25 cellular contexts compared by ENCODE assay signal in genomic region chr4:158837527-158838141, GRCh38.
DNase-seq lines count a peak whose midpoint lies in the region; ATAC-seq, FAIRE-seq and TF ChIP-seq lines count a peak whose summit lies in the region.
"Had no signal": no experiment of that assay in that cellular context is flagged by ENCODE, and none has a peak within 500 bp of the region (broad histone marks: within the 10 kb centered on the region; RNA-seq: fewer than 3 reads in every experiment).

No MANE protein-coding gene starts in this region.

- H3K9ac ChIP-seq in colonic mucosa (ENCODE audit: low read depth in 2 of 2, low read length in 2 of 2), result no peak overlapping the region

- no peak for TF ChIP-seq POLR2A in transverse colon (IDR thresholded peaks at IDR 0.05)

- ATAC-seq in left colon, result peak; percentile 96
- peak; percentile 43 to 90 (median 82) for ATAC-seq in pancreas
- no peak for ATAC-seq in HG03457 (IDR thresholded peaks at IDR 0.05; ENCODE audit: unreplicated experiment)
- ATAC-seq: CD8-positive, alpha-beta T cell; GM23338 had no signal

- H3K4me1 ChIP-seq in colonic mucosa, result peaks cover 5% of the 10 kb centered on the region
- H3K4me1 ChIP-seq in pancreas, result peaks cover 12 to 35% (median 31%) of the 10 kb centered on the region in 3 donors
- H3K4me1 ChIP-seq in transverse colon, result peaks cover 0 to 18% (median 8%) of the 10 kb centered on the region in 4 donors
- H3K4me1 ChIP-seq: HAP-1 had no signal

- H3K36me3 ChIP-seq in colonic mucosa (peaks cover 7% of the 10 kb centered on the region), pancreas (no peaks in the 10 kb centered on the region), transverse colon (peaks cover 0 to 19% (median under 1%) of the 10 kb centered on the region in 4 donors)
- H3K36me3 ChIP-seq: HAP-1 had no signal

- in situ Hi-C loops in transverse colon (cut with MboI; ENCODE audit: low pct_ligation_motif_present in 1 of 4, low pct_unique_long_range_greater_than_20kb in 1 of 4, low sequenced_read_pairs in 3 of 4), result no loop called here

- peaks cover 38% of the 10 kb centered on the region for H3K36me3 Mint-ChIP-seq in osteocyte (ENCODE audit: unreplicated experiment)

- intact Hi-C loops in colonic mucosa (cut with DNase I), result no loop called here
- intact Hi-C loops in left colon (cut with DNase I, micrococcal nuclease), result no loop called here
- intact Hi-C loops in pancreas (cut with DNase I), result no loop called here
- intact Hi-C loops in transverse colon (cut with DNase I; ENCODE audit: low total_unique reads), result no loop called here

- H3K4me1 Mint-ChIP-seq in osteocyte (ENCODE audit: unreplicated experiment), result no peaks in the 10 kb centered on the region
- H3K4me1 Mint-ChIP-seq: B cell had no signal

- H3K9me3 ChIP-seq in colonic mucosa, result no peaks in the 10 kb centered on the region
- no peaks in the 10 kb centered on the region for H3K9me3 ChIP-seq in pancreas
- H3K9me3 ChIP-seq in transverse colon, result no peaks in the 10 kb centered on the region
- H3K9me3 ChIP-seq: Caco-2, HAP-1 had no signal

- FAIRE-seq in pancreas (lab: Jason Lieb, UNC), result no peak
- FAIRE-seq: G401.6, HTR-8/SVneo had no signal

- DNase-seq in colonic mucosa, result peak; percentile 39
- no peak for DNase-seq in left colon
- peak in 2 of 6 donors; percentile 38 to 43 for DNase-seq in pancreas
- DNase-seq in transverse colon, result no peak
- DNase-seq in NCI-H748 (lab: John Stamatoyannopoulos, UW; ENCODE audit: unreplicated experiment), result no peak
- DNase-seq in osteocyte (ENCODE audit: extremely low spot score, unreplicated experiment), result no peak
- DNase-seq: CD8-positive, alpha-beta T cell; HFFc6; KBM-7; MV-4-11; NCI-H1105; NCI-H1436 treated with DMSO at 0.1 percent for 48 hours; NCI-H1930; NCI-H2107; NCI-H524; RPMI8226; SHP77 had no signal

- H3K9me3 Mint-ChIP-seq in osteocyte (ENCODE audit: unreplicated experiment), result peaks cover 4% of the 10 kb centered on the region
- H3K9me3 Mint-ChIP-seq: CD8-positive, alpha-beta T cell; GM23338; HFFc6 had no signal

- TF ChIP-seq EP300 in transverse colon (IDR thresholded peaks at IDR 0.05; ENCODE audit: low read depth), result no peak

- H3K4me3 ChIP-seq in colonic mucosa (no peak overlapping the region), pancreas (no peak overlapping the region), transverse colon (no peak overlapping the region)
- H3K4me3 ChIP-seq: GM23338, HAP-1 had no signal

- TF ChIP-seq CTCF in colonic mucosa (IDR thresholded peaks at IDR 0.05) (no peak), pancreas (IDR thresholded peaks at IDR 0.05) (no peak), transverse colon (IDR thresholded peaks at IDR 0.05) (no peak), osteocyte (IDR thresholded peaks at IDR 0.05) (no peak)

- H3K27me3 Mint-ChIP-seq in osteocyte (ENCODE audit: unreplicated experiment), result no peaks in the 10 kb centered on the region

- H3K27me3 ChIP-seq in colonic mucosa (no peaks in the 10 kb centered on the region), pancreas (no peaks in the 10 kb centered on the region), transverse colon (no peaks in the 10 kb centered on the region)

- H3K27ac ChIP-seq in colonic mucosa (peak overlapping the region; percentile 2), pancreas (peak overlapping the region in 2 of 4 donors; percentile 20 to 53), transverse colon (peak overlapping the region; percentile 40 to 61 (median 50))
- H3K27ac ChIP-seq: C4-2B had no signal

- 36 to 43% methylated on average over 2 of the region's 2 CpGs for WGBS in pancreas, 2 donors
- WGBS in transverse colon (ENCODE audit: low coverage in 1 of 2), 2 donors, result 63 to 73% methylated on average over 2 of the region's 2 CpGs

- no peak overlapping the region for H3K4me3 Mint-ChIP-seq in osteocyte (ENCODE audit: unreplicated experiment)
- H3K4me3 Mint-ChIP-seq: B cell; CD8-positive, alpha-beta T cell; GM23338; HFFc6 had no signal

- H3K27ac Mint-ChIP-seq in osteocyte (ENCODE audit: unreplicated experiment), result no peak overlapping the region
- H3K27ac Mint-ChIP-seq: B cell; CD8-positive, alpha-beta T cell; GM23338; HFFc6 had no signal
